Comparison of ENCODE assay signal across 22 cellular contexts in the genomic region with DNA sequence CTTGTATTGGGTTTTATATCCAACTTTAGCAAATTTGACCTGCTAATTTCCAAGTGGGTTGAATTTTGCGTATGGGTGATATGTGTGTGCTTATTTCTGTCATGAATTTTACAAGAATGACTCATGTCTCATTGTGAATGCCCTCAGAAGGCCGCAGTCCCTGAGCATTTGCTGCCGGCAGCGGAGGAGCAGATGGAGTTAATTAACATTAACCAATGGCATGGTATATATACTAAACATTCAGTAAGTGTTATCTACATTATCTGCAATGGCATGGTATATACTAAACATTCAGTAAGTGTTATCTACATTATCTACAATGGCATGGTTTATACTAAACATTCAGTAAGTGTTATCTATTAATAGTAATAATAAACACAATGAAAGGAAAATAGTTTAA.
DNase-seq lines count a peak whose midpoint lies in the region; ATAC-seq and TF ChIP-seq lines count a peak whose summit lies in the region.
"Had no signal": no experiment of that assay in that cellular context is flagged by ENCODE, and none has a peak within 500 bp of the region (broad histone marks: within the 10 kb centered on the region; RNA-seq: fewer than 3 reads in every experiment).

No MANE protein-coding gene starts in this region.

- no peaks in the 10 kb centered on the region for H3K27me3 Mint-ChIP-seq in T-helper 17 cell
- H3K27me3 Mint-ChIP-seq: activated B cell treated with CpG ODN at 0.5 μM for 24 hours; dendritic cell treated with granulocyte-macrophage colony-stimulating factor and Interleukin-4, amounts not matched to agents 40 ng/mL and 50 ng/mL, for 4 days had no signal

- 0% methylated on average over 1 of the region's 4 CpGs; no CpG with 5 or more reads in 1 of the 2 experiments for WGBS in IMR-90 (ENCODE audit: extremely low coverage in 2 of 2, insufficient read length in 1 of 2), 2 experiments

- H4K20me1 ChIP-seq in IMR-90 (ENCODE audit: insufficient read depth, low read length) = no peaks in the 10 kb centered on the region
- H4K20me1 ChIP-seq: BLaER1 had no signal

- intact Hi-C loops in IMR-90 (cut with micrococcal nuclease) = loop anchor here (10.0 kb wide), 1 partner anchor 594 kb away; no protein-coding TSS in a partner anchor

- dilution Hi-C loops in IMR-90 (cut with HindIII; ENCODE audit: low sequenced_read_pairs, unreplicated experiment) = no loop called here

- no TSS peak for BruUV-seq in IMR-90 (replicated peaks; lab: Mats Ljungman, UMichigan)

- no peak overlapping the region for H3K56ac ChIP-seq in IMR-90 (ENCODE audit: extremely low read depth, insufficient read depth, low read length)

- H3K27me3 ChIP-seq in IMR-90 (ENCODE audit: control insufficient read depth, insufficient read depth, low read length) = no peaks in the 10 kb centered on the region
- H3K27me3 ChIP-seq: BLaER1, hepatocyte, neutrophil, right atrium auricular region had no signal

- no peak for TF ChIP-seq CTCF in IMR-90 (conservative IDR thresholded peaks at IDR 0.05; ENCODE audit: low read depth, low read length)

- no peak overlapping the region for H2BK20ac ChIP-seq in IMR-90 (ENCODE audit: low read depth, low read length)

- in situ Hi-C loops in IMR-90 (cut with MboI; ENCODE audit: low sequenced_read_pairs) = no loop called here

- H3K79me1 ChIP-seq in IMR-90 (ENCODE audit: low read depth in 1 of 2, low read length in 2 of 2) = no peaks in the 10 kb centered on the region

- H2BK5ac ChIP-seq in IMR-90 (ENCODE audit: low read depth, low read length, poor library complexity, severe bottlenecking) = peak overlapping the region; percentile 31

- no peak overlapping the region for H3K4me3 ChIP-seq in IMR-90 (ENCODE audit: insufficient read depth, low read depth, low read length)
- H3K4me3 ChIP-seq: BLaER1, hepatocyte, mucosa of descending colon, right atrium auricular region had no signal

- H3K4me1 ChIP-seq in IMR-90 (ENCODE audit: control insufficient read depth, insufficient read depth, low read length) = peaks cover 3% of the 10 kb centered on the region
- H3K4me1 ChIP-seq: BLaER1, right atrium auricular region had no signal

- H2AFZ ChIP-seq in IMR-90 (replicated peaks; ENCODE audit: low read length, poor library complexity) = no peak overlapping the region
- H2AFZ ChIP-seq: hepatocyte had no signal

- no peaks in the 10 kb centered on the region for H3K36me3 ChIP-seq in IMR-90 (ENCODE audit: control insufficient read depth, insufficient read depth, low read length)
- H3K36me3 ChIP-seq: BLaER1, neutrophil, right atrium auricular region had no signal

- TF ChIP-seq POLR2A in IMR-90 (IDR thresholded peaks at IDR 0.05; ENCODE audit: low read depth, low read length) = no peak

- no peak overlapping the region for H3K27ac ChIP-seq in IMR-90 (ENCODE audit: insufficient read depth, low read length)
- H3K27ac ChIP-seq: BLaER1, hepatocyte, HL-60, neutrophil, right atrium auricular region had no signal

- H3K9ac ChIP-seq in IMR-90 (ENCODE audit: low read depth, low read length) = no peak overlapping the region
- H3K9ac ChIP-seq: BLaER1 had no signal

- CTCF ChIA-PET in IMR-90 (lab: Yijun Ruan, JAX) = no interaction called here

- H4K91ac ChIP-seq in IMR-90 (ENCODE audit: insufficient read depth, low read depth, low read length) = no peak overlapping the region

- H3K27ac Mint-ChIP-seq in T-helper 17 cell = no peak overlapping the region
- H3K27ac Mint-ChIP-seq: activated B cell treated with CpG ODN at 0.5 μM for 24 hours; dendritic cell treated with granulocyte-macrophage colony-stimulating factor and Interleukin-4, amounts not matched to agents 40 ng/mL and 50 ng/mL, for 4 days; T-helper 1 cell treated with Interleukin-12 subunit alpha and Interleukin-12 subunit beta and Interleukin-4 antibody, amounts not matched to agents 30 μg/mL and 1 μg/mL, for 36 hours had no signal

- 0 out of 2 replicates have a peak, but pooled peaks cover 2% of the 10 kb centered on the region for H3K9me1 ChIP-seq in IMR-90 (ENCODE audit: insufficient read depth, low read length)

- no peak overlapping the region for H2BK15ac ChIP-seq in IMR-90 (ENCODE audit: low read depth, low read length)

- no peak overlapping the region for H2AK9ac ChIP-seq in IMR-90 (replicated peaks; ENCODE audit: low read depth, low read length, poor library complexity)

- no peaks in the 10 kb centered on the region for H3K4me1 Mint-ChIP-seq in T-helper 17 cell
- H3K4me1 Mint-ChIP-seq: activated B cell treated with CpG ODN at 0.5 μM for 24 hours had no signal

- H3K18ac ChIP-seq in IMR-90 (ENCODE audit: low read depth, low read length) = no peak overlapping the region

- H2AK5ac ChIP-seq in IMR-90 (ENCODE audit: low read depth, low read length) = no peak overlapping the region

- no peak overlapping the region for H3K14ac ChIP-seq in IMR-90 (replicated peaks; ENCODE audit: low read depth, low read length)

- H2BK120ac ChIP-seq in IMR-90 (ENCODE audit: low read depth, low read length) = no peak overlapping the region

- H3K36me3 Mint-ChIP-seq in T-helper 17 cell (ENCODE audit: low read depth) = peaks cover 2% of the 10 kb centered on the region

- ATAC-seq in IMR-90 (ENCODE audit: low read depth) (peak; percentile 89), GM21515 (IDR thresholded peaks at IDR 0.05; ENCODE audit: unreplicated experiment) (no peak), GM21423 (IDR thresholded peaks at IDR 0.05; ENCODE audit: unreplicated experiment) (no peak), HG02973 (IDR thresholded peaks at IDR 0.05; ENCODE audit: unreplicated experiment) (no peak), T-helper 17 cell (no peak)
- ATAC-seq: mucosa of descending colon had no signal

- H4K8ac ChIP-seq in IMR-90 (ENCODE audit: low read depth in 2 of 2, low read length in 2 of 2) = no peak overlapping the region

- DNase-seq in AG20443 (ENCODE audit: low spot score) (peak; percentile 54), IMR-90 (peak; percentile 75), brain pericyte (ENCODE audit: low read depth, low spot score) (peak; percentile 32), iris pigment epithelial cell (ENCODE audit: low read depth) (peak; percentile 79), T-helper 17 cell (no peak)
- DNase-seq: activated B cell treated with CpG ODN at 0.5 μM for 24 hours; DMS153; erythroblast; KG1; mucosa of descending colon; NCI-H1417; stimulated activated CD4-positive, alpha-beta T cell treated with anti-CD3 and anti-CD28 coated beads, Interleukin-2, amount 100 ng/mL, for 24 hours had no signal

- H3K9me3 ChIP-seq in IMR-90 (ENCODE audit: control insufficient read depth, insufficient read depth, low read length) (peaks cover 6% of the 10 kb centered on the region), T-helper 17 cell (ENCODE audit: control insufficient read depth, low read length, poor library complexity, severe bottlenecking) (no peaks in the 10 kb centered on the region)
- H3K9me3 ChIP-seq: mucosa of descending colon, neutrophil had no signal

- no peak for TF ChIP-seq RAD21 in IMR-90 (IDR thresholded peaks at IDR 0.05; ENCODE audit: low read length)

- no peak overlapping the region for H3K4me2 ChIP-seq in IMR-90 (ENCODE audit: low read depth, low read length)
- H3K4me2 ChIP-seq: BLaER1, hepatocyte had no signal

- H3K4ac ChIP-seq in IMR-90 (ENCODE audit: low read depth, low read length) = no peak overlapping the region

- H4K5ac ChIP-seq in IMR-90 (ENCODE audit: low read depth, low read length) = no peak overlapping the region

- no peak overlapping the region for H3K4me3 Mint-ChIP-seq in T-helper 17 cell
- H3K4me3 Mint-ChIP-seq: activated B cell treated with CpG ODN at 0.5 μM for 24 hours; dendritic cell treated with granulocyte-macrophage colony-stimulating factor and Interleukin-4, amounts not matched to agents 40 ng/mL and 50 ng/mL, for 4 days; T-helper 1 cell treated with Interleukin-12 subunit alpha and Interleukin-12 subunit beta and Interleukin-4 antibody, amounts not matched to agents 30 μg/mL and 1 μg/mL, for 36 hours had no signal

- POLR2A ChIA-PET in IMR-90 (lab: Charles Lee; ENCODE audit: unreplicated experiment) = no interaction called here

- no peak overlapping the region for H3K23ac ChIP-seq in IMR-90 (ENCODE audit: low read depth, low read length)

TF ChIP-seq in IMR-90, 13 proteins besides CTCF, POLR2A, EP300 and RAD21:
- TF ChIP-seq, protein P1, sequence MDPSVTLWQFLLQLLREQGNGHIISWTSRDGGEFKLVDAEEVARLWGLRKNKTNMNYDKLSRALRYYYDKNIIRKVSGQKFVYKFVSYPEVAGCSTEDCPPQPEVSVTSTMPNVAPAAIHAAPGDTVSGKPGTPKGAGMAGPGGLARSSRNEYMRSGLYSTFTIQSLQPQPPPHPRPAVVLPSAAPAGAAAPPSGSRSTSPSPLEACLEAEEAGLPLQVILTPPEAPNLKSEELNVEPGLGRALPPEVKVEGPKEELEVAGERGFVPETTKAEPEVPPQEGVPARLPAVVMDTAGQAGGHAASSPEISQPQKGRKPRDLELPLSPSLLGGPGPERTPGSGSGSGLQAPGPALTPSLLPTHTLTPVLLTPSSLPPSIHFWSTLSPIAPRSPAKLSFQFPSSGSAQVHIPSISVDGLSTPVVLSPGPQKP (IDR thresholded peaks at IDR 0.05; ENCODE audit: borderline replicate concordance, low read depth, low read length) = no peak
- peak; percentile 55; the same call in 1 of the 2 replicates for TF ChIP-seq FOS (IDR thresholded peaks at IDR 0.05; ENCODE audit: low read depth, low read length)

Comparison
In these comparisons a context has a peak if more than half of its experiments do, and no peak if none do; other contexts are left out.
1. DNase-seq: peak in AG20443 (single experiment), IMR-90 (single experiment), brain pericyte (single experiment) and iris pigment epithelial cell (single experiment); none in T-helper 17 cell (0 of 3).